In genomic region chr18:31490387-31490786, GRCh38 we compare ENCODE assay signal across 12 cellular contexts. TPM values are rescaled to one million over a fixed set of nuclear protein-coding genes. Genes with fewer than 3 reads are reported as not detected.
DNase-seq lines count a peak whose midpoint lies in the region; ATAC-seq lines count a peak whose summit lies in the region.
"Had no signal": no experiment of that assay in that cellular context is flagged by ENCODE, and none has a peak within 500 bp of the region (broad histone marks: within the 10 kb centered on the region; RNA-seq: fewer than 3 reads in every experiment).

No MANE protein-coding gene starts in this region.

- H3K27me3 ChIP-seq in aorta (ENCODE audit: control insufficient read depth in 1 of 2, insufficient read depth in 2 of 2, low read length in 1 of 2), result peaks cover 0 to 2% of the 10 kb centered on the region in 2 donors
- H3K27me3 ChIP-seq: right lobe of liver had no signal

- H3K36me3 ChIP-seq in aorta (ENCODE audit: control insufficient read depth in 1 of 2, insufficient read depth in 2 of 2, low read length in 1 of 2), result no peaks in the 10 kb centered on the region
- H3K36me3 ChIP-seq: right lobe of liver had no signal

- H3K27ac Mint-ChIP-seq in activated naive CD8-positive, alpha-beta T cell treated with anti-CD3 and anti-CD28 coated beads for 36 hours, result no peak overlapping the region

- intact Hi-C loops in left colon (cut with DNase I, micrococcal nuclease), result no loop called here
- intact Hi-C loops in aorta (cut with DNase I), result no loop called here

- no peaks in the 10 kb centered on the region for H3K4me1 ChIP-seq in aorta (ENCODE audit: control insufficient read depth in 1 of 2, insufficient read depth in 2 of 2, low read length in 2 of 2)
- H3K4me1 ChIP-seq: right lobe of liver had no signal

- peaks cover 1% of the 10 kb centered on the region for H3K9me3 Mint-ChIP-seq in activated naive CD8-positive, alpha-beta T cell treated with anti-CD3 and anti-CD28 coated beads for 36 hours

- peaks cover 2% of the 10 kb centered on the region for H3K4me1 Mint-ChIP-seq in activated naive CD8-positive, alpha-beta T cell treated with anti-CD3 and anti-CD28 coated beads for 36 hours

- no peak for DNase-seq in left colon
- DNase-seq in RPMI8226, result no peak
- DNase-seq in NCI-H1092 treated with DMSO at 0.1 percent for 48 hours (lab: John Stamatoyannopoulos, UW), result no peak
- DNase-seq in activated naive CD8-positive, alpha-beta T cell treated with anti-CD3 and anti-CD28 coated beads for 36 hours, result no peak
- no peak for DNase-seq in aorta
- DNase-seq: activated CD8-positive, alpha-beta memory T cell treated with anti-CD3 and anti-CD28 coated beads, Interleukin-2, amount 50 U/mL, for 48 hours; right lobe of liver; stimulated activated naive CD4-positive, alpha-beta T cell had no signal

- 91 to 92% methylated on average over 1 of the region's 1 CpG for WGBS in aorta, 2 donors

- peaks cover 20% of the 10 kb centered on the region for H3K27me3 Mint-ChIP-seq in activated naive CD8-positive, alpha-beta T cell treated with anti-CD3 and anti-CD28 coated beads for 36 hours

- no peak overlapping the region for H3K27ac ChIP-seq in aorta (ENCODE audit: low read depth in 1 of 2, low read length in 2 of 2)
- H3K27ac ChIP-seq: right lobe of liver, RWPE1 had no signal

- ATAC-seq in GM18520 (IDR thresholded peaks at IDR 0.05; ENCODE audit: unreplicated experiment), result peak; percentile 95
- ATAC-seq in GM21619 (IDR thresholded peaks at IDR 0.05; ENCODE audit: unreplicated experiment), result peak; percentile 91
- ATAC-seq in HG03439 (IDR thresholded peaks at IDR 0.05; ENCODE audit: unreplicated experiment), result peak; percentile 67
- peak; percentile 83 for ATAC-seq in left colon
- no peak for ATAC-seq in aorta (ENCODE audit: low FRiP score)

- H3K9me3 ChIP-seq in aorta (ENCODE audit: control insufficient read depth, low read length), result peaks cover 6% of the 10 kb centered on the region
- H3K9me3 ChIP-seq: right lobe of liver had no signal

- no peak overlapping the region for H3K4me3 Mint-ChIP-seq in activated naive CD8-positive, alpha-beta T cell treated with anti-CD3 and anti-CD28 coated beads for 36 hours

- no peaks in the 10 kb centered on the region for H3K36me3 Mint-ChIP-seq in activated naive CD8-positive, alpha-beta T cell treated with anti-CD3 and anti-CD28 coated beads for 36 hours

- H3K4me3 ChIP-seq in aorta (ENCODE audit: low read length in 2 of 2), result no peak overlapping the region
- H3K4me3 ChIP-seq: right lobe of liver had no signal

RNA-seq across cellular contexts. Expression of gene DSG2, which starts 7.6 kb away (rescaled TPM):
- total RNA-seq in left colon (100 to 1,000 TPM; 311 to 330 TPM), aorta (1 to 10 TPM; 4.3 to 4.7 TPM)
- under 1 TPM; 0.70 to 0.89 TPM for total RNA-seq in activated naive CD8-positive, alpha-beta T cell treated with anti-CD3 and anti-CD28 coated beads for 36 hours
- polyA plus RNA-seq in aorta, result 1 to 10 TPM in 1 of 2 donors, under 1 TPM in 1; 0.10 to 3.3 TPM

RNA-seq across cellular contexts. Expression of gene DSG3, which starts 42.8 kb away (rescaled TPM):
- total RNA-seq in left colon, result under 1 TPM; 0.15 to 0.20 TPM
- not detected for total RNA-seq in activated naive CD8-positive, alpha-beta T cell treated with anti-CD3 and anti-CD28 coated beads for 36 hours
- total RNA-seq in aorta, result not detected
- polyA plus RNA-seq in aorta, result under 1 TPM; 0.08 to 0.50 TPM

Comparison
In these comparisons a context has a peak if more than half of its experiments do, and no peak if none do; other contexts are left out.
1. RNA of gene DSG2, which starts 7.6 kb away (total RNA-seq): 311 to 330 TPM in left colon; 4.3 to 4.7 TPM in aorta and 0.70 to 0.89 TPM in activated naive CD8-positive, alpha-beta T cell treated with anti-CD3 and anti-CD28 coated beads for 36 hours; every median in the first group is over 10 times any median in the second.